In the genomic region with DNA sequence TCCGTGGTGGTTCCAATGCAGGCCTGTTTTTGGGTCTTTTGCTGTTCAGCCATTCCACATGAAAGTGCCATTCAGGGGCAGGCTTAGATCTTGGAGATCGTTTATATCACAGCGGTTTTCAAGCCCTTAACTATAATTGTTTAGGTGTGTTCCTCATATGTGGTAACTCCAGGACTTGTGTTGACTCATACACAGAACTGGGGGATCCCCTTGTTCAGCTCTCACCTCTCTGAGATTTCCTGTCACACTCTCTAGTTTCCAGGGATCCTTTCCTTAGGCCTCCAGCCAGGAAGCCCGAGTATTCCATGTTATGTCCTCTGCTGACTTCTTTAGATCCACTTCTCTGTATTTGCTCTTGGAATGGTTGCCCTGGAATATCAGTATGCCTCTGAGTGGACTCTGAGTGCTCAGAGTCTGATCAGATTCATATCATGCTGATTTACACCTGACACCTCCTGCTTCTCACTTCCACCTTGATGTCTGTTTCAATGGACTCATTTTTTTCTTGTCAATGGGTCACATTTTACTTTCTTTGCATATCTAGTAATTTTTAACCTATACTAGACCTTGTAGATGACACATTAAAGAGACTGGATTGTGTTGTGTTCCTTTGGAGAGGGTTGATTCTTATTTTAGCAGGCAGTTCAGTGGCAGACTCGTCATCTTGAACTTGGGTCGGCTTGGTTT, we compare ENCODE assay signal across 18 cellular contexts. TPM values are rescaled to one million over a fixed set of nuclear protein-coding genes. Genes with fewer than 3 reads are reported as not detected.
DNase-seq lines count a peak whose midpoint lies in the region; ATAC-seq and TF ChIP-seq lines count a peak whose summit lies in the region.
"Had no signal": no experiment of that assay in that cellular context is flagged by ENCODE, and none has a peak within 500 bp of the region (broad histone marks: within the 10 kb centered on the region; RNA-seq: fewer than 3 reads in every experiment).

No MANE protein-coding gene starts in this region.

- TF ChIP-seq EP300 in transverse colon (IDR thresholded peaks at IDR 0.05; ENCODE audit: low read depth), result no peak

- CTCF ChIA-PET in activated naive CD4-positive, alpha-beta T cell treated with anti-CD3 and anti-CD28 coated beads for 36 hours (lab: Charles Lee), result no interaction called here
- CTCF ChIA-PET in activated naive CD4-positive, alpha-beta T cell treated with anti-CD3 and anti-CD28 coated beads, Interleukin-2, amount 10 ng/mL, durations not matched to agents 7 days and 5 days (lab: Charles Lee), result no interaction called here
- CTCF ChIA-PET in CD8-positive, alpha-beta T cell (lab: Charles Lee), result interaction anchor here (1.4 kb wide), 1 partner anchor 71 kb away, joined by 4 read pairs; no protein-coding TSS in a partner anchor

- no peak overlapping the region for H3K4me3 ChIP-seq in transverse colon
- H3K4me3 ChIP-seq in CD8-positive, alpha-beta T cell (ENCODE audit: low read depth, low read length), result no peak overlapping the region
- H3K4me3 ChIP-seq: MG63 had no signal

- TF ChIP-seq CTCF in transverse colon (IDR thresholded peaks at IDR 0.05), result no peak
- no peak for TF ChIP-seq CTCF in CD8-positive, alpha-beta T cell (IDR thresholded peaks at IDR 0.05)

- no peaks in the 10 kb centered on the region for H3K36me3 ChIP-seq in KOPT-K1 (ENCODE audit: insufficient read depth, low read length)
- no peaks in the 10 kb centered on the region for H3K36me3 ChIP-seq in transverse colon
- H3K36me3 ChIP-seq in CD8-positive, alpha-beta T cell (ENCODE audit: insufficient read depth, low read length), result no peaks in the 10 kb centered on the region
- H3K36me3 ChIP-seq: MG63 had no signal

- H3K4me1 ChIP-seq in transverse colon, result peaks cover 0 to 16% (median 4%) of the 10 kb centered on the region in 4 donors
- H3K4me1 ChIP-seq in CD8-positive, alpha-beta T cell (ENCODE audit: insufficient read depth, low read length), result peaks cover 11% of the 10 kb centered on the region

- peaks cover 57% of the 10 kb centered on the region for H3K27me3 ChIP-seq in transverse colon
- H3K27me3 ChIP-seq in CD8-positive, alpha-beta T cell (ENCODE audit: insufficient read depth, low read length), result no peaks in the 10 kb centered on the region
- H3K27me3 ChIP-seq: MG63 had no signal

- peaks cover 2% of the 10 kb centered on the region for H3K36me3 Mint-ChIP-seq in activated naive CD4-positive, alpha-beta T cell treated with anti-CD3 and anti-CD28 coated beads for 36 hours (ENCODE audit: low read depth)
- peaks cover 11% of the 10 kb centered on the region for H3K36me3 Mint-ChIP-seq in activated naive CD4-positive, alpha-beta T cell treated with anti-CD3 and anti-CD28 coated beads, Interleukin-2, amount 10 ng/mL, durations not matched to agents 7 days and 5 days
- peaks cover 4% of the 10 kb centered on the region for H3K36me3 Mint-ChIP-seq in CD8-positive, alpha-beta T cell

- no peak for TF ChIP-seq POLR2A in transverse colon (IDR thresholded peaks at IDR 0.05)

- peaks cover 13% of the 10 kb centered on the region for H3K9me3 Mint-ChIP-seq in activated naive CD4-positive, alpha-beta T cell treated with anti-CD3 and anti-CD28 coated beads for 36 hours
- H3K9me3 Mint-ChIP-seq in activated naive CD4-positive, alpha-beta T cell treated with anti-CD3 and anti-CD28 coated beads, Interleukin-2, amount 10 ng/mL, durations not matched to agents 7 days and 5 days, result peaks cover 22% of the 10 kb centered on the region
- H3K9me3 Mint-ChIP-seq in CD8-positive, alpha-beta T cell, result peaks cover 16% of the 10 kb centered on the region

- no peak for ATAC-seq in CD8-positive, alpha-beta T cell

- peaks cover 28% of the 10 kb centered on the region for H3K4me1 Mint-ChIP-seq in activated naive CD4-positive, alpha-beta T cell treated with anti-CD3 and anti-CD28 coated beads for 36 hours (ENCODE audit: low read depth)
- H3K4me1 Mint-ChIP-seq in activated naive CD4-positive, alpha-beta T cell treated with anti-CD3 and anti-CD28 coated beads, Interleukin-2, amount 10 ng/mL, durations not matched to agents 7 days and 5 days, result peaks cover 12% of the 10 kb centered on the region
- H3K4me1 Mint-ChIP-seq in CD8-positive, alpha-beta T cell (ENCODE audit: low read depth), result peaks cover 7% of the 10 kb centered on the region
- H3K4me1 Mint-ChIP-seq: B cell had no signal

- H3K27ac ChIP-seq in KOPT-K1 (ENCODE audit: low read depth, low read length, poor library complexity, severe bottlenecking) (peak overlapping the region; percentile 94), transverse colon (peak overlapping the region; percentile 15 to 89 (median 82))
- no peak overlapping the region for H3K27ac ChIP-seq in CD8-positive, alpha-beta T cell (ENCODE audit: low read depth, low read length)
- H3K27ac ChIP-seq: KMS-11 had no signal

- H3K9me3 ChIP-seq in KOPT-K1 (ENCODE audit: insufficient read depth, low read length, poor library complexity, severe bottlenecking), result peaks cover 30% of the 10 kb centered on the region
- no peaks in the 10 kb centered on the region for H3K9me3 ChIP-seq in transverse colon
- H3K9me3 ChIP-seq in CD8-positive, alpha-beta T cell (ENCODE audit: low read length), result no peaks in the 10 kb centered on the region

- POLR2A ChIA-PET in CD8-positive, alpha-beta T cell (lab: Charles Lee), result no interaction called here

- peaks cover 2% of the 10 kb centered on the region for H3K27me3 Mint-ChIP-seq in activated naive CD4-positive, alpha-beta T cell treated with anti-CD3 and anti-CD28 coated beads for 36 hours (ENCODE audit: low read depth)
- peaks cover 86% of the 10 kb centered on the region for H3K27me3 Mint-ChIP-seq in activated naive CD4-positive, alpha-beta T cell treated with anti-CD3 and anti-CD28 coated beads, Interleukin-2, amount 10 ng/mL, durations not matched to agents 7 days and 5 days
- peaks cover 2% of the 10 kb centered on the region for H3K27me3 Mint-ChIP-seq in CD8-positive, alpha-beta T cell (ENCODE audit: low read depth)

- no peak overlapping the region for H3K4me3 Mint-ChIP-seq in activated naive CD4-positive, alpha-beta T cell treated with anti-CD3 and anti-CD28 coated beads for 36 hours
- H3K4me3 Mint-ChIP-seq in activated naive CD4-positive, alpha-beta T cell treated with anti-CD3 and anti-CD28 coated beads, Interleukin-2, amount 10 ng/mL, durations not matched to agents 7 days and 5 days, result no peak overlapping the region
- H3K4me3 Mint-ChIP-seq in CD8-positive, alpha-beta T cell, result no peak overlapping the region
- H3K4me3 Mint-ChIP-seq: B cell, HFFc6 had no signal

- peak; percentile 25 for DNase-seq in activated naive CD4-positive, alpha-beta T cell treated with anti-CD3 and anti-CD28 coated beads for 36 hours
- DNase-seq in activated naive CD4-positive, alpha-beta T cell treated with anti-CD3 and anti-CD28 coated beads, Interleukin-2, amount 10 ng/mL, durations not matched to agents 7 days and 5 days, result no peak
- DNase-seq in kidney tubule cell (ENCODE audit: low spot score) (peak; percentile 43), transverse colon (no peak), activated gamma-delta T cell treated with Interleukin-2 at 50 U/mL for 16 hours (no peak)
- DNase-seq in CD8-positive, alpha-beta T cell, result no peak
- DNase-seq: DMS 273 treated with DMSO at 0.1 percent for 48 hours, GOT3, HFFc6, MG63, NCI-H1092 treated with DMSO at 0.1 percent for 48 hours, NCI-H1694, NCI-H446, NCI-H82 had no signal

- no peak overlapping the region for H3K27ac Mint-ChIP-seq in activated naive CD4-positive, alpha-beta T cell treated with anti-CD3 and anti-CD28 coated beads for 36 hours
- no peak overlapping the region for H3K27ac Mint-ChIP-seq in activated naive CD4-positive, alpha-beta T cell treated with anti-CD3 and anti-CD28 coated beads, Interleukin-2, amount 10 ng/mL, durations not matched to agents 7 days and 5 days
- H3K27ac Mint-ChIP-seq in CD8-positive, alpha-beta T cell, result no peak overlapping the region
- H3K27ac Mint-ChIP-seq: B cell, HFFc6 had no signal

- intact Hi-C loops in activated naive CD4-positive, alpha-beta T cell treated with anti-CD3 and anti-CD28 coated beads for 36 hours (cut with micrococcal nuclease), result loop anchor here (1.0 to 5.0 kb wide), 3 partner anchors 19 to 79 kb away; a partner anchor contains a TSS
- intact Hi-C loops in transverse colon (cut with DNase I; ENCODE audit: low total_unique reads), result no loop called here
- intact Hi-C loops in CD8-positive, alpha-beta T cell (cut with DNase I, micrococcal nuclease), result no loop called here

- in situ Hi-C loops in transverse colon (cut with MboI; ENCODE audit: low pct_ligation_motif_present in 1 of 4, low pct_unique_long_range_greater_than_20kb in 1 of 4, low sequenced_read_pairs in 3 of 4), result no loop called here

- WGBS in transverse colon (ENCODE audit: low coverage in 1 of 2), 2 donors, result 52 to 75% methylated on average over 4 to 6 of the region's 6 CpGs

RNA-seq across cellular contexts. Expression of a gene that starts 13.0 kb away (rescaled TPM):
- total RNA-seq in activated naive CD4-positive, alpha-beta T cell treated with anti-CD3 and anti-CD28 coated beads for 36 hours, result not detected
- total RNA-seq in transverse colon, result 10 to 100 TPM in 1 of 4 donors, 1 to 10 TPM in 3; 1.5 to 23.9 (median 4.7) TPM
- not detected for total RNA-seq in CD8-positive, alpha-beta T cell
- total RNA-seq: B cell, Right ventricle myocardium superior had no signal

Comparison
In these comparisons a context has a peak if more than half of its experiments do, and no peak if none do; other contexts are left out.
1. DNase-seq: peak in activated naive CD4-positive, alpha-beta T cell treated with anti-CD3 and anti-CD28 coated beads for 36 hours (single experiment) and kidney tubule cell (single experiment); none in activated naive CD4-positive, alpha-beta T cell treated with anti-CD3 and anti-CD28 coated beads, Interleukin-2, amount 10 ng/mL, durations not matched to agents 7 days and 5 days (single experiment), transverse colon (single experiment), CD8-positive, alpha-beta T cell (0 of 7) and activated gamma-delta T cell treated with Interleukin-2 at 50 U/mL for 16 hours (single experiment).